Comparison of ENCODE assay signal across 1 cellular context in genomic region chr13:113848431-113849260, GRCh38.
TF ChIP-seq lines count a peak whose summit lies in the region.

No MANE protein-coding gene starts in this region.

TF ChIP-seq in K562, 482 proteins besides CTCF, POLR2A, EP300 and RAD21 (continued from another document):
- TF ChIP-seq MTA3 (IDR thresholded peaks at IDR 0.05; ENCODE audit: borderline replicate concordance) = no peak
- TF ChIP-seq ZNF121 (CRISPR knock-in tag; conservative IDR thresholded peaks at IDR 0.05) = no peak
- TF ChIP-seq KAT7 (CRISPR knock-in tag; IDR thresholded peaks at IDR 0.05; ENCODE audit: borderline replicate concordance) = no peak
- TF ChIP-seq ARID4B (CRISPR knock-in tag; IDR thresholded peaks at IDR 0.05) = no peak
- TF ChIP-seq, protein P1, sequence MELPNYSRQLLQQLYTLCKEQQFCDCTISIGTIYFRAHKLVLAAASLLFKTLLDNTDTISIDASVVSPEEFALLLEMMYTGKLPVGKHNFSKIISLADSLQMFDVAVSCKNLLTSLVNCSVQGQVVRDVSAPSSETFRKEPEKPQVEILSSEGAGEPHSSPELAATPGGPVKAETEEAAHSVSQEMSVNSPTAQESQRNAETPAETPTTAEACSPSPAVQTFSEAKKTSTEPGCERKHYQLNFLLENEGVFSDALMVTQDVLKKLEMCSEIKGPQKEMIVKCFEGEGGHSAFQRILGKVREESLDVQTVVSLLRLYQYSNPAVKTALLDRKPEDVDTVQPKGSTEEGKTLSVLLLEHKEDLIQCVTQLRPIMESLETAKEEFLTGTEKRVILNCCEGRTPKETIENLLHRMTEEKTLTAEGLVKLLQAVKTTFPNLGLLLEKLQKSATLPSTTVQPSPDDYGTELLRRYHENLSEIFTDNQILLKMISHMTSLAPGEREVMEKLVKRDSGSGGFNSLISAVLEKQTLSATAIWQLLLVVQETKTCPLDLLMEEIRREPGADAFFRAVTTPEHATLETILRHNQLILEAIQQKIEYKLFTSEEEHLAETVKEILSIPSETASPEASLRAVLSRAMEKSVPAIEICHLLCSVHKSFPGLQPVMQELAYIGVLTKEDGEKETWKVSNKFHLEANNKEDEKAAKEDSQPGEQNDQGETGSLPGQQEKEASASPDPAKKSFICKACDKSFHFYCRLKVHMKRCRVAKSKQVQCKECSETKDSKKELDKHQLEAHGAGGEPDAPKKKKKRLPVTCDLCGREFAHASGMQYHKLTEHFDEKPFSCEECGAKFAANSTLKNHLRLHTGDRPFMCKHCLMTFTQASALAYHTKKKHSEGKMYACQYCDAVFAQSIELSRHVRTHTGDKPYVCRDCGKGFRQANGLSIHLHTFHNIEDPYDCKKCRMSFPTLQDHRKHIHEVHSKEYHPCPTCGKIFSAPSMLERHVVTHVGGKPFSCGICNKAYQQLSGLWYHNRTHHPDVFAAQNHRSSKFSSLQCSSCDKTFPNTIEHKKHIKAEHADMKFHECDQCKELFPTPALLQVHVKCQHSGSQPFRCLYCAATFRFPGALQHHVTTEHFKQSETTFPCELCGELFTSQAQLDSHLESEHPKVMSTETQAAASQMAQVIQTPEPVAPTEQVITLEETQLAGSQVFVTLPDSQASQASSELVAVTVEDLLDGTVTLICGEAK (IDR thresholded peaks at IDR 0.05) = no peak
- TF ChIP-seq, protein P1 (CRISPR knock-in tag; IDR thresholded peaks at IDR 0.05) = no peak
- TF ChIP-seq ZKSCAN3 (CRISPR knock-in tag; IDR thresholded peaks at IDR 0.05) = no peak
- no peak for TF ChIP-seq ZNF12 (CRISPR knock-in tag; IDR thresholded peaks at IDR 0.05)
- TF ChIP-seq ZNF143 (CRISPR knock-in tag; IDR thresholded peaks at IDR 0.05) = no peak
- peak; percentile 81 for TF ChIP-seq MAFF (IDR thresholded peaks at IDR 0.05; ENCODE audit: low read length)
- TF ChIP-seq SRSF3 (IDR thresholded peaks at IDR 0.05; ENCODE audit: insufficient read depth, low read length) = no peak
- no peak for TF ChIP-seq PCBP2 (IDR thresholded peaks at IDR 0.05; ENCODE audit: low read depth, low read length, poor library complexity, severe bottlenecking)
- no peak for TF ChIP-seq ZNF785 (CRISPR knock-in tag; IDR thresholded peaks at IDR 0.05)
- TF ChIP-seq REST (CRISPR knock-in tag; IDR thresholded peaks at IDR 0.05; ENCODE audit: low read depth) = no peak
- TF ChIP-seq, protein P2, sequence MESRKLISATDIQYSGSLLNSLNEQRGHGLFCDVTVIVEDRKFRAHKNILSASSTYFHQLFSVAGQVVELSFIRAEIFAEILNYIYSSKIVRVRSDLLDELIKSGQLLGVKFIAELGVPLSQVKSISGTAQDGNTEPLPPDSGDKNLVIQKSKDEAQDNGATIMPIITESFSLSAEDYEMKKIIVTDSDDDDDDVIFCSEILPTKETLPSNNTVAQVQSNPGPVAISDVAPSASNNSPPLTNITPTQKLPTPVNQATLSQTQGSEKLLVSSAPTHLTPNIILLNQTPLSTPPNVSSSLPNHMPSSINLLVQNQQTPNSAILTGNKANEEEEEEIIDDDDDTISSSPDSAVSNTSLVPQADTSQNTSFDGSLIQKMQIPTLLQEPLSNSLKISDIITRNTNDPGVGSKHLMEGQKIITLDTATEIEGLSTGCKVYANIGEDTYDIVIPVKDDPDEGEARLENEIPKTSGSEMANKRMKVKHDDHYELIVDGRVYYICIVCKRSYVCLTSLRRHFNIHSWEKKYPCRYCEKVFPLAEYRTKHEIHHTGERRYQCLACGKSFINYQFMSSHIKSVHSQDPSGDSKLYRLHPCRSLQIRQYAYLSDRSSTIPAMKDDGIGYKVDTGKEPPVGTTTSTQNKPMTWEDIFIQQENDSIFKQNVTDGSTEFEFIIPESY (CRISPR knock-in tag; IDR thresholded peaks at IDR 0.05) = peak; percentile 73
- TF ChIP-seq KLF16 (IDR thresholded peaks at IDR 0.05) = no peak
- TF ChIP-seq MAFG (tag; conservative IDR thresholded peaks at IDR 0.05) = peak; percentile 86
- TF ChIP-seq SP2 (IDR thresholded peaks at IDR 0.05; ENCODE audit: extremely low read depth, low read depth, low read length, poor library complexity, severe bottlenecking) = no peak
- TF ChIP-seq ZC3H11A (IDR thresholded peaks at IDR 0.05; ENCODE audit: low read depth, low read length) = no peak
- no peak for TF ChIP-seq ZNF668 (CRISPR knock-in tag; IDR thresholded peaks at IDR 0.05)
- TF ChIP-seq PPARD (CRISPR knock-in tag; IDR thresholded peaks at IDR 0.05) = no peak
TF ChIP-seq in K562: peak in this region for 8.
